ENCODE assay signal across 10 cellular contexts in the genomic region with DNA sequence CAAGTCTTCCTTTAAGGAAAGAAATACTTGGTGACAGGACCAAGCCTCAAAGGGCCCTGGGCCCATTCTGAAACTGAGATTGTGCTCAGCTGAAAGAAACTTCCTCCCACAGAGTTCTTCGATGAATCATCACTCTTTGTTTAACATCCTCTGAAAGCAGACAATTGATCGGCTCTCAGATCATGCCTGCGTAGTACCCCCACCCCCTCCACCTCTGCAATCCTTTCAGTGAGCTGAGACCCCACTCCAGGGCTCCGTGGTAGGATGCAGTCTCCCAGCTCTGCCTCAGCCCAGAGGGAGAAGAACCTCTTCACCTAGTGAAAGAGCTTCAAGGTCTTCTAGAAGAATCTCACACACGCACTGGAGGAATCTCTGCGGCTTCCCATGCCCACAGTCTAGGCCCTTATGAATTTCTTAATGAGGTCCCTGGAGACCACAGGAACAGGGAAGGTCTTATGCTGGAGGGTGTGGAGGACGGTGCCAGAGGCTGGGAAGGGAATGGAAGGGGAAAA.
DNase-seq lines count a peak whose midpoint lies in the region; ATAC-seq and TF ChIP-seq lines count a peak whose summit lies in the region.
"Had no signal": no experiment of that assay in that cellular context is flagged by ENCODE, and none has a peak within 500 bp of the region (broad histone marks: within the 10 kb centered on the region; RNA-seq: fewer than 3 reads in every experiment).

No MANE protein-coding gene starts in this region.

- H3K36me3 ChIP-seq in left ventricle myocardium inferior (no peaks in the 10 kb centered on the region), neural progenitor cell (no peaks in the 10 kb centered on the region)

- no peak overlapping the region for H3K4me3 ChIP-seq in left ventricle myocardium inferior
- H3K4me3 ChIP-seq in neural progenitor cell: peak overlapping the region; percentile 81

- H2AFZ ChIP-seq in neural progenitor cell (replicated peaks): no peak overlapping the region

- DNase-seq in cardiac septum (ENCODE audit: low spot score) (peak; percentile 29), left ventricle myocardium inferior (no peak), HT1080 (ENCODE audit: low read depth) (peak; percentile 44), neural progenitor cell (ENCODE audit: low spot score) (peak; percentile 71), NCI-H2029 (lab: John Stamatoyannopoulos, UW) (no peak), DMS153 (lab: John Stamatoyannopoulos, UW) (no peak), omental fat pad (ENCODE audit: low spot score) (no peak)
- DNase-seq in activated effector memory CD4-positive, alpha-beta T cell treated with anti-CD3 and anti-CD28 coated beads, Interleukin-2, amount 50 U/mL, for 16 hours: peak; percentile 76

- H3K27ac Mint-ChIP-seq in neural progenitor cell: peak overlapping the region; percentile 98
- H3K27ac Mint-ChIP-seq: B cell had no signal

- ATAC-seq in omental fat pad (ENCODE audit: low FRiP score): no peak
- ATAC-seq: naive thymus-derived CD8-positive, alpha-beta T cell had no signal

- no peaks in the 10 kb centered on the region for H3K9me3 ChIP-seq in left ventricle myocardium inferior (replicated peaks)
- no peaks in the 10 kb centered on the region for H3K9me3 ChIP-seq in neural progenitor cell (ENCODE audit: low read depth)

- H4K20me1 ChIP-seq in neural progenitor cell (ENCODE audit: low read depth): peaks cover 17% of the 10 kb centered on the region

- H3K4me1 Mint-ChIP-seq in neural progenitor cell: peaks cover 46% of the 10 kb centered on the region

- peaks cover 7% of the 10 kb centered on the region for H3K9me3 Mint-ChIP-seq in neural progenitor cell
- H3K9me3 Mint-ChIP-seq: naive thymus-derived CD8-positive, alpha-beta T cell had no signal

- TF ChIP-seq CTCF in left ventricle myocardium inferior (IDR thresholded peaks at IDR 0.05; ENCODE audit: borderline replicate concordance) (no peak), neural progenitor cell (IDR thresholded peaks at IDR 0.05) (no peak), omental fat pad (IDR thresholded peaks at IDR 0.05) (no peak)

- H3K4me2 ChIP-seq in neural progenitor cell: peak overlapping the region; percentile 94

- H3K27ac ChIP-seq in left ventricle myocardium inferior (replicated peaks) (no peak overlapping the region), neural progenitor cell (peak overlapping the region; percentile 95)

- peaks cover 11% of the 10 kb centered on the region for H3K36me3 Mint-ChIP-seq in neural progenitor cell
- H3K36me3 Mint-ChIP-seq: naive thymus-derived CD8-positive, alpha-beta T cell had no signal

- peak overlapping the region; percentile 92 for H3K4me3 Mint-ChIP-seq in neural progenitor cell
- H3K4me3 Mint-ChIP-seq: B cell had no signal

- H3K27me3 Mint-ChIP-seq in neural progenitor cell (ENCODE audit: insufficient read depth, low read depth): peaks cover 4% of the 10 kb centered on the region

- H3K79me2 ChIP-seq in neural progenitor cell (ENCODE audit: low read depth): peaks cover 85% of the 10 kb centered on the region

- intact Hi-C loops in cardiac septum (cut with DNase I): no loop called here
- intact Hi-C loops in left ventricle myocardium inferior (cut with micrococcal nuclease): no loop called here

- H3K4me1 ChIP-seq in left ventricle myocardium inferior (peaks cover 22% of the 10 kb centered on the region), neural progenitor cell (peaks cover 47% of the 10 kb centered on the region)

- no peak overlapping the region for H3K9ac ChIP-seq in neural progenitor cell

- H3K27me3 ChIP-seq in left ventricle myocardium inferior (ENCODE audit: low read depth) (peaks cover 90% of the 10 kb centered on the region), neural progenitor cell (peaks cover 10% of the 10 kb centered on the region)

- H3F3A ChIP-seq in neural progenitor cell (ENCODE audit: low read depth): peaks cover 51% of the 10 kb centered on the region

Comparison
In these comparisons a context has a peak if more than half of its experiments do, and no peak if none do; other contexts are left out.
1. DNase-seq: peak in cardiac septum (single experiment), HT1080 (single experiment), activated effector memory CD4-positive, alpha-beta T cell treated with anti-CD3 and anti-CD28 coated beads, Interleukin-2, amount 50 U/mL, for 16 hours (single experiment) and neural progenitor cell (single experiment); none in left ventricle myocardium inferior (single experiment), NCI-H2029 (single experiment), DMS153 (single experiment) and omental fat pad (single experiment).